In the genomic region with DNA sequence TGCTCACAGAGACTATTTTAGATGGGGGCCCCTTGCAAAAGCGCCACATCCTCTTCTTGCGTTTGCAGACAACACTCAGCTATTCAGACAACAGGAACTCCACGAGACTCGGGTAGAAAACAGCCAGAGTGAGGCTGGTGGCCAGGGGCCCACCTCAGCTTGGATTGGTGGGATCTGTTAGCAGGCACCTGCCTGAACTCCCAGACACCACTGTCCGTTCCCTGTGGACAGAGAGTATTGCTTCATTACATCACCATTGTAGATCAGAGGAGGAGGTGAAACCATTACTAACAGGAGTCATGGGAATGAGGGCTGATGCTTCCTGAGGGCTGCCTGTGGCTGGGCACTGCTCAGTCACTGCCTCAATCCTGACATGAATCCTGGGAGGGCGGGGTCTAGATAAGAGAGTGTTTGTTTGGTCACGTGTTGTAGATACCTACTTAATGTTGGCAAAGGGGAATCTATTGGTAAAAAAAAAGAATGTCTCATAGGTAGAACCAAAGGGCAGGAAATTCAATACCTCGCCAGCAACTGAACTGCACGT, we compare ENCODE assay signal across 9 cellular contexts. TPM values are rescaled to one million over a fixed set of nuclear protein-coding genes. Genes with fewer than 3 reads are reported as not detected.
DNase-seq lines count a peak whose midpoint lies in the region; ATAC-seq, FAIRE-seq and TF ChIP-seq lines count a peak whose summit lies in the region.
"Had no signal": no experiment of that assay in that cellular context is flagged by ENCODE, and none has a peak within 500 bp of the region (broad histone marks: within the 10 kb centered on the region; RNA-seq: fewer than 3 reads in every experiment).

No MANE protein-coding gene starts in this region.

- no peak for ATAC-seq in SK-N-SH treated with all-trans-retinoic acid at 6 μM for 48 hours
- ATAC-seq: Panc1 had no signal

- DNase-seq in SKM-1 treated with dmso at 0.1 percent for 144 hours (lab: John Stamatoyannopoulos, UW; ENCODE audit: unreplicated experiment) (peak; percentile 46), SKM-1 (lab: John Stamatoyannopoulos, UW; ENCODE audit: unreplicated experiment) (no peak), OCI-M1 (lab: John Stamatoyannopoulos, UW) (peak; percentile 34), small intestine (peak; percentile 69), AG08396 (ENCODE audit: low spot score) (no peak), HCEC 1CT (no peak)

- FAIRE-seq in small intestine (lab: Jason Lieb, UNC): no peak

- H3K4me1 ChIP-seq in small intestine (ENCODE audit: control insufficient read depth in 2 of 2, insufficient read depth in 1 of 2, low read depth in 1 of 2, low read length in 1 of 2): no peaks in the 10 kb centered on the region

- no peaks in the 10 kb centered on the region for H3K27me3 ChIP-seq in small intestine (ENCODE audit: control insufficient read depth in 2 of 2, insufficient read depth in 2 of 2, low read length in 2 of 2)

- H3K27ac ChIP-seq in cingulate gyrus (ENCODE audit: low read depth, low read length): peak overlapping the region; percentile 39
- H3K27ac ChIP-seq in small intestine (ENCODE audit: low read depth in 1 of 2, low read length in 1 of 2): peak overlapping the region; percentile 15 to 49

- no peaks in the 10 kb centered on the region for H3K9me3 ChIP-seq in small intestine (ENCODE audit: control insufficient read depth, low read depth)

- H3K36me3 ChIP-seq in small intestine (ENCODE audit: control insufficient read depth in 2 of 2, insufficient read depth in 2 of 2, low read length in 2 of 2): no peaks in the 10 kb centered on the region

- H3K4me3 ChIP-seq in small intestine (ENCODE audit: low read depth in 1 of 2, low read length in 2 of 2): no peak overlapping the region

- WGBS in small intestine, 3 donors: 20 to 49% (median 30%) methylated on average over 9 of the region's 9 CpGs

TF ChIP-seq in SK-N-SH treated with all-trans-retinoic acid at 6 μM for 48 hours, 23 proteins besides CTCF, POLR2A, EP300 and RAD21:
- TF ChIP-seq ZNF70 (CRISPR knock-in tag; IDR thresholded peaks at IDR 0.05) (no peak), CSDC2 (CRISPR knock-in tag; IDR thresholded peaks at IDR 0.05) (no peak)
TF ChIP-seq in SK-N-SH treated with all-trans-retinoic acid at 6 μM for 48 hours: peak in this region for 0.

RNA-seq across cellular contexts. Expression of a gene that starts 4.4 kb away (rescaled TPM):
- 10 to 100 TPM; 15.4 to 24.6 (median 17.9) TPM for polyA plus RNA-seq in small intestine

Comparison
In these comparisons a context has a peak if more than half of its experiments do, and no peak if none do; other contexts are left out.
1. DNase-seq: peak in SKM-1 treated with dmso at 0.1 percent for 144 hours (single experiment), OCI-M1 (single experiment) and small intestine (single experiment); none in SKM-1 (single experiment), AG08396 (single experiment) and HCEC 1CT (single experiment).